9 cellular contexts compared by ENCODE assay signal in genomic region chr22:24289781-24290181, GRCh38. TPM values are rescaled to one million over a fixed set of nuclear protein-coding genes. Genes with fewer than 3 reads are reported as not detected.
A peak's percentile ranks its signal among the peaks of the same experiment; 100 is the strongest.
DNase-seq lines count a peak whose midpoint lies in the region; ATAC-seq and TF ChIP-seq lines count a peak whose summit lies in the region.
"Had no signal": no experiment of that assay in that cellular context is flagged by ENCODE, and none has a peak within 500 bp of the region (broad histone marks: within the 10 kb centered on the region; RNA-seq: fewer than 3 reads in every experiment).

No MANE protein-coding gene starts in this region.

- ATAC-seq in left lung (peak; percentile 39), thoracic aorta (ENCODE audit: insufficient number of reproducible peaks, low FRiP score, low read depth) (no peak), GM18867 (IDR thresholded peaks at IDR 0.05; ENCODE audit: unreplicated experiment) (no peak)
- no peak for ATAC-seq in CD8-positive, alpha-beta T cell
- no peak for ATAC-seq in activated T-cell treated with anti-CD3 and anti-CD28 coated beads, Interleukin-2, amount 50 U/mL, for 4 hours
- ATAC-seq in effector memory CD8-positive, alpha-beta T cell (replicated peaks): no peak

- H3K9me3 Mint-ChIP-seq in brain: no peaks in the 10 kb centered on the region
- no peaks in the 10 kb centered on the region for H3K9me3 Mint-ChIP-seq in CD8-positive, alpha-beta T cell
- no peaks in the 10 kb centered on the region for H3K9me3 Mint-ChIP-seq in activated T-cell treated with anti-CD3 and anti-CD28 coated beads, Interleukin-2, amount 50 U/mL, for 4 hours
- no peaks in the 10 kb centered on the region for H3K9me3 Mint-ChIP-seq in effector memory CD8-positive, alpha-beta T cell

- H3K27me3 Mint-ChIP-seq in brain: no peaks in the 10 kb centered on the region
- no peaks in the 10 kb centered on the region for H3K27me3 Mint-ChIP-seq in CD8-positive, alpha-beta T cell (ENCODE audit: low read depth)
- no peaks in the 10 kb centered on the region for H3K27me3 Mint-ChIP-seq in activated T-cell treated with anti-CD3 and anti-CD28 coated beads, Interleukin-2, amount 50 U/mL, for 4 hours (ENCODE audit: low read depth)
- no peaks in the 10 kb centered on the region for H3K27me3 Mint-ChIP-seq in effector memory CD8-positive, alpha-beta T cell

- intact Hi-C loops in left lung (cut with DNase I): no loop called here
- intact Hi-C loops in CD8-positive, alpha-beta T cell (cut with DNase I, micrococcal nuclease): no loop called here

- peak; percentile 3 for DNase-seq in HCEC 1CT
- no peak for DNase-seq in left lung
- no peak for DNase-seq in thoracic aorta (ENCODE audit: low spot score)
- DNase-seq in CD8-positive, alpha-beta T cell: no peak
- DNase-seq in activated T-cell treated with anti-CD3 and anti-CD28 coated beads, Interleukin-2, amount 50 U/mL, for 4 hours: no peak
- DNase-seq in effector memory CD8-positive, alpha-beta T cell: no peak
- DNase-seq: testis had no signal

- H3K4me1 ChIP-seq in left lung: peaks cover 42 to 64% of the 10 kb centered on the region in 2 donors
- H3K4me1 ChIP-seq in thoracic aorta (ENCODE audit: control insufficient read depth in 1 of 2, low read depth in 2 of 2): peaks cover 28 to 81% of the 10 kb centered on the region in 2 donors
- H3K4me1 ChIP-seq in CD8-positive, alpha-beta T cell (ENCODE audit: insufficient read depth, low read length): peaks cover 30% of the 10 kb centered on the region

- H3K27ac Mint-ChIP-seq in brain: peak overlapping the region; percentile 1 to 79 (median 28)
- H3K27ac Mint-ChIP-seq in CD8-positive, alpha-beta T cell: no peak overlapping the region
- H3K27ac Mint-ChIP-seq in effector memory CD8-positive, alpha-beta T cell: peak overlapping the region in 1 of 2 donors; percentile 12

- H3K4me3 Mint-ChIP-seq in brain: peak overlapping the region; percentile 5 to 70 (median 17)
- H3K4me3 Mint-ChIP-seq in CD8-positive, alpha-beta T cell: no peak overlapping the region
- no peak overlapping the region for H3K4me3 Mint-ChIP-seq in activated T-cell treated with anti-CD3 and anti-CD28 coated beads, Interleukin-2, amount 50 U/mL, for 4 hours
- no peak overlapping the region for H3K4me3 Mint-ChIP-seq in effector memory CD8-positive, alpha-beta T cell

- CTCF ChIA-PET in CD8-positive, alpha-beta T cell (lab: Charles Lee): no interaction called here

- peaks cover 12% of the 10 kb centered on the region for H3K36me3 Mint-ChIP-seq in brain
- peaks cover 5% of the 10 kb centered on the region for H3K36me3 Mint-ChIP-seq in CD8-positive, alpha-beta T cell
- H3K36me3 Mint-ChIP-seq in activated T-cell treated with anti-CD3 and anti-CD28 coated beads, Interleukin-2, amount 50 U/mL, for 4 hours (ENCODE audit: insufficient read depth): no peaks in the 10 kb centered on the region
- peaks cover 2% of the 10 kb centered on the region for H3K36me3 Mint-ChIP-seq in effector memory CD8-positive, alpha-beta T cell (ENCODE audit: insufficient read depth)

- H3K9me3 ChIP-seq in left lung (no peaks in the 10 kb centered on the region), thoracic aorta (no peaks in the 10 kb centered on the region)
- H3K9me3 ChIP-seq in CD8-positive, alpha-beta T cell (ENCODE audit: low read length): no peaks in the 10 kb centered on the region
- H3K9me3 ChIP-seq: testis had no signal

- no peak overlapping the region for H3K4me3 ChIP-seq in left lung
- peak overlapping the region; percentile 39 for H3K4me3 ChIP-seq in thoracic aorta
- no peak overlapping the region for H3K4me3 ChIP-seq in CD8-positive, alpha-beta T cell (ENCODE audit: low read depth, low read length)
- H3K4me3 ChIP-seq: testis had no signal

- H3K27me3 ChIP-seq in left lung (no peaks in the 10 kb centered on the region), thoracic aorta (replicated peaks; ENCODE audit: insufficient read depth) (no peaks in the 10 kb centered on the region)
- H3K27me3 ChIP-seq in CD8-positive, alpha-beta T cell (ENCODE audit: insufficient read depth, low read length): no peaks in the 10 kb centered on the region
- H3K27me3 ChIP-seq: testis had no signal

- TF ChIP-seq CTCF in brain (conservative IDR thresholded peaks at IDR 0.05): no peak
- no peak for TF ChIP-seq CTCF in left lung (IDR thresholded peaks at IDR 0.05)
- no peak for TF ChIP-seq CTCF in thoracic aorta (IDR thresholded peaks at IDR 0.05)
- TF ChIP-seq CTCF in CD8-positive, alpha-beta T cell (IDR thresholded peaks at IDR 0.05): no peak

- H3K27ac ChIP-seq in left lung (peak overlapping the region; percentile 14 to 43), thoracic aorta (peak overlapping the region; percentile 80 to 86)
- no peak overlapping the region for H3K27ac ChIP-seq in CD8-positive, alpha-beta T cell (ENCODE audit: low read depth, low read length)

- no peaks in the 10 kb centered on the region for H3K36me3 ChIP-seq in left lung
- H3K36me3 ChIP-seq in thoracic aorta: no peaks in the 10 kb centered on the region
- no peaks in the 10 kb centered on the region for H3K36me3 ChIP-seq in CD8-positive, alpha-beta T cell (ENCODE audit: insufficient read depth, low read length)

- peaks cover 66% of the 10 kb centered on the region for H3K4me1 Mint-ChIP-seq in brain
- peaks cover 48% of the 10 kb centered on the region for H3K4me1 Mint-ChIP-seq in CD8-positive, alpha-beta T cell (ENCODE audit: low read depth)
- H3K4me1 Mint-ChIP-seq in activated T-cell treated with anti-CD3 and anti-CD28 coated beads, Interleukin-2, amount 50 U/mL, for 4 hours (ENCODE audit: low read depth): peaks cover 40% of the 10 kb centered on the region
- peaks cover 16 to 28% of the 10 kb centered on the region in 2 donors for H3K4me1 Mint-ChIP-seq in effector memory CD8-positive, alpha-beta T cell (ENCODE audit: low read depth in 2 of 2)

- POLR2A ChIA-PET in CD8-positive, alpha-beta T cell (lab: Charles Lee): no interaction called here

RNA-seq across cellular contexts. Expression of gene SPECC1L, which starts 19.1 kb away (rescaled TPM):
- 38.0 TPM for polyA plus RNA-seq in brain (ENCODE audit: insufficient read depth, low read depth, low replicate concordance)
- 10 to 100 TPM; 70.9 to 94.4 TPM for total RNA-seq in left lung
- total RNA-seq in thoracic aorta: 10 to 100 TPM; 49.4 to 50.0 TPM
- total RNA-seq in CD8-positive, alpha-beta T cell: 10 to 100 TPM; 24.7 to 28.6 TPM
- total RNA-seq in activated T-cell treated with anti-CD3 and anti-CD28 coated beads, Interleukin-2, amount 50 U/mL, for 4 hours: 10 to 100 TPM; 31.4 to 33.6 (median 33.1) TPM

RNA-seq across cellular contexts. Expression of gene GGT5, which starts 44.9 kb away (rescaled TPM):
- 45.0 TPM for polyA plus RNA-seq in brain (ENCODE audit: insufficient read depth, low read depth, low replicate concordance)
- total RNA-seq in left lung (10 to 100 TPM; 18.9 to 25.6 TPM), thoracic aorta (100 to 1,000 TPM in 1 of 2 donors, 10 to 100 TPM in 1; 81.3 to 175 TPM)
- total RNA-seq in CD8-positive, alpha-beta T cell: not detected
- under 1 TPM in 2 of 3 donors, not detected in 1; 0.11 to 0.19 TPM for total RNA-seq in activated T-cell treated with anti-CD3 and anti-CD28 coated beads, Interleukin-2, amount 50 U/mL, for 4 hours

Comparison
In these comparisons a context has a peak if more than half of its experiments do, and no peak if none do; other contexts are left out.
1. H3K4me3 Mint-ChIP-seq: peak in brain (5 of 5); none in CD8-positive, alpha-beta T cell (single experiment), activated T-cell treated with anti-CD3 and anti-CD28 coated beads, Interleukin-2, amount 50 U/mL, for 4 hours (single experiment) and effector memory CD8-positive, alpha-beta T cell (0 of 2).
2. RNA of gene GGT5, which starts 44.9 kb away (total RNA-seq): 81.3 to 175 TPM in thoracic aorta and 18.9 to 25.6 TPM in left lung; 0.11 to 0.19 TPM in activated T-cell treated with anti-CD3 and anti-CD28 coated beads, Interleukin-2, amount 50 U/mL, for 4 hours and not detected in CD8-positive, alpha-beta T cell; every median in the first group is over 10 times any median in the second.